Comparison of ENCODE assay signal across 8 cellular contexts in the genomic region with DNA sequence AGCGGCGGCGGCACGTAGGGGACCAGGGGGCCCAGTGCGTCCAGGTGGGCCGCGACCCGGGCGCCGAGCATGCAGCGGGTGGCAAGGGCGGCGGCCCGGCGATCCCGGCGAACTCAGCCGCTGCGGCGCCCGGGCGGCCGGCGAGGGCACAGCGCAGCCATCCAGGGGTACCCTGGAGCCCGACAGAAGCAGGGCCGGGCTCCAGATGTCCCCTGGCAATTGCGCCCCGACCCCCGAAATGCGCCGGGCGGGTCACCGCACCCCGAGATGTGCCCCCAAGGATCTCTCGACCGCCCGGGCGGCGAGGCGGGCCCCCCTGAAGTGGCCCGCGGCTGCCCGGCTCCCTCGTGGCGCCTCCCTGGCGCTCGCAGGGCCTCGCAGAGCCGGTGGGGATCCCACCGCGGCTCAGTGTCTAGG. TPM values are rescaled to one million over a fixed set of nuclear protein-coding genes. Genes with fewer than 3 reads are reported as not detected.
DNase-seq lines count a peak whose midpoint lies in the region; ATAC-seq and TF ChIP-seq lines count a peak whose summit lies in the region.
"Not testable (repeated sequence)": the region's sequence is repeated elsewhere in the genome, so short reads cannot be mapped to it uniquely, and the experiment has no call there.

No MANE protein-coding gene starts in this region.

- H3K23ac ChIP-seq in H9 (ENCODE audit: insufficient read length, low read depth, low read length) = not testable (repeated sequence)

- H3K9me3 ChIP-seq in H9 (ENCODE audit: control insufficient read depth, low read depth, low read length); KOPT-K1 (ENCODE audit: insufficient read depth, low read length, poor library complexity, severe bottlenecking); right cardiac atrium (ENCODE audit: control insufficient read depth, low read length); neural cell (ENCODE audit: low read length); testis: not testable (repeated sequence)

- not testable (repeated sequence) for H4K91ac ChIP-seq in H9 (ENCODE audit: insufficient read length, low read depth, low read length)

- H3K4me2 ChIP-seq in H9 (ENCODE audit: insufficient read depth, insufficient read length, low read length) = peak overlapping the region; percentile 65
- not testable (repeated sequence) for H3K4me2 ChIP-seq in neural cell (ENCODE audit: low read length)

- intact Hi-C loops in activated CD4-positive, alpha-beta T cell treated with anti-CD3 and anti-CD28 coated beads for 36 hours (cut with DNase I, micrococcal nuclease) = loop anchor here (1.0 to 10.0 kb wide), 11 partner anchors 71 to 1977 kb away; a partner anchor contains a TSS
- intact Hi-C loops in right cardiac atrium (cut with DNase I); testis (cut with DNase I; ENCODE audit: low total_unique reads): not testable (repeated sequence)

- peaks cover 11% of the 10 kb centered on the region for H3K23me2 ChIP-seq in H9 (ENCODE audit: insufficient read length, low read depth, low read length, poor library complexity, severe bottlenecking)

- H3K9me2 ChIP-seq in neural cell (ENCODE audit: insufficient read depth, low read length) = not testable (repeated sequence)

- H3K4me1 ChIP-seq in H9 (ENCODE audit: insufficient read depth, low read length) = not testable (repeated sequence)
- H3K4me1 ChIP-seq in right cardiac atrium (ENCODE audit: control insufficient read depth, insufficient read depth, low read length) (peaks cover 24% of the 10 kb centered on the region), testis (peaks cover 66% of the 10 kb centered on the region)

- not testable (repeated sequence) for H2BK5ac ChIP-seq in H9 (ENCODE audit: insufficient read length, low read length)

- H2BK120ac ChIP-seq in H9 (ENCODE audit: low read depth, low read length, poor library complexity, severe bottlenecking) = not testable (repeated sequence)

- H3K27ac Mint-ChIP-seq in H9; activated CD4-positive, alpha-beta T cell treated with anti-CD3 and anti-CD28 coated beads for 36 hours; chondrocyte (ENCODE audit: unreplicated experiment): not testable (repeated sequence)

- H2BK12ac ChIP-seq in H9 (ENCODE audit: insufficient read length, low read depth, low read length) = not testable (repeated sequence)

- not testable (repeated sequence) for TF ChIP-seq EP300 in neural cell (conservative IDR thresholded peaks at IDR 0.05; ENCODE audit: poor library complexity, severe bottlenecking)

- H3K4ac ChIP-seq in H9 (ENCODE audit: low read depth, low read length) = not testable (repeated sequence)

- H3K36me3 ChIP-seq in KOPT-K1 (ENCODE audit: insufficient read depth, low read length) = peaks cover 30% of the 10 kb centered on the region
- not testable (repeated sequence) for H3K36me3 ChIP-seq in neural cell (ENCODE audit: insufficient read depth, low read length); testis (ENCODE audit: low read depth, missing control alignments)

- not testable (repeated sequence) for TF ChIP-seq CTCF in H9 (conservative IDR thresholded peaks at IDR 0.05); chondrocyte (IDR thresholded peaks at IDR 0.05); neural cell (IDR thresholded peaks at IDR 0.05; ENCODE audit: poor library complexity, severe bottlenecking); testis (IDR thresholded peaks at IDR 0.05)

- H4K5ac ChIP-seq in H9 (ENCODE audit: insufficient read length, low read depth, low read length) = not testable (repeated sequence)

- H3K9me3 Mint-ChIP-seq in H9; activated CD4-positive, alpha-beta T cell treated with anti-CD3 and anti-CD28 coated beads for 36 hours (ENCODE audit: low read depth); chondrocyte (ENCODE audit: low read depth): not testable (repeated sequence)

- DNase-seq in COLO668 (lab: John Stamatoyannopoulos, UW; ENCODE audit: unreplicated experiment) = peak; percentile 30
- not testable (repeated sequence) for DNase-seq in H9; chondrocyte (ENCODE audit: low spot score); right cardiac atrium; testis
- DNase-seq in activated CD4-positive, alpha-beta T cell treated with anti-CD3 and anti-CD28 coated beads for 36 hours = peak; percentile 29

- not testable (repeated sequence) for H3K14ac ChIP-seq in H9 (ENCODE audit: insufficient read depth, low read length)

- H3K79me1 ChIP-seq in H9 (ENCODE audit: insufficient read depth, low read depth, low read length, poor library complexity, severe bottlenecking) = not testable (repeated sequence)

- H3K27me3 Mint-ChIP-seq in H9 (ENCODE audit: low read depth); activated CD4-positive, alpha-beta T cell treated with anti-CD3 and anti-CD28 coated beads for 36 hours; chondrocyte (ENCODE audit: low read depth): not testable (repeated sequence)

- H3K4me1 Mint-ChIP-seq in H9 = peaks cover 47 to 54% of the 10 kb centered on the region in 2 experiments
- peaks cover 72% of the 10 kb centered on the region for H3K4me1 Mint-ChIP-seq in activated CD4-positive, alpha-beta T cell treated with anti-CD3 and anti-CD28 coated beads for 36 hours
- H3K4me1 Mint-ChIP-seq in chondrocyte (ENCODE audit: low read depth) = peaks cover 76% of the 10 kb centered on the region

- H3K4me3 Mint-ChIP-seq in H9 (peak overlapping the region; percentile 87 to 95), chondrocyte (ENCODE audit: unreplicated experiment) (peak overlapping the region; percentile 94)
- H3K4me3 Mint-ChIP-seq in activated CD4-positive, alpha-beta T cell treated with anti-CD3 and anti-CD28 coated beads for 36 hours = peak overlapping the region; percentile 95

- H2AK5ac ChIP-seq in H9 (ENCODE audit: insufficient read length, low read length) = not testable (repeated sequence)

- H2BK20ac ChIP-seq in H9 (ENCODE audit: low read depth, low read length, poor library complexity, severe bottlenecking) = not testable (repeated sequence)

- H3K18ac ChIP-seq in H9 (ENCODE audit: insufficient read length, low read depth, low read length) = not testable (repeated sequence)

- not testable (repeated sequence) for H3K27me3 ChIP-seq in H9 (ENCODE audit: insufficient read depth, low read length); right cardiac atrium (ENCODE audit: control insufficient read depth, insufficient read depth); neural cell (ENCODE audit: insufficient read depth, low read depth, low read length); testis

- H3K4me3 ChIP-seq in right cardiac atrium (ENCODE audit: low read length) (peak overlapping the region; percentile 65), neural cell (ENCODE audit: low read length) (peak overlapping the region; percentile 77), testis (peak overlapping the region; percentile 85 to 86)

- CTCF ChIA-PET in activated CD4-positive, alpha-beta T cell treated with anti-CD3 and anti-CD28 coated beads for 36 hours (lab: Charles Lee) = interaction anchor here (0.7 to 1.4 kb wide), 5 partner anchors 9 to 427 kb away, joined by 3 to 4 read pairs (median 3); no protein-coding TSS in a partner anchor

- not testable (repeated sequence) for ATAC-seq in activated CD4-positive, alpha-beta T cell treated with anti-CD3 and anti-CD28 coated beads for 36 hours; right cardiac atrium

- H3K79me2 ChIP-seq in H9 (ENCODE audit: insufficient read depth, low read length) = not testable (repeated sequence)
- H3K79me2 ChIP-seq in neural cell (replicated peaks; ENCODE audit: insufficient read depth, low read length) = peaks cover 26% of the 10 kb centered on the region

- H2BK15ac ChIP-seq in H9 (ENCODE audit: low read depth, low read length) = not testable (repeated sequence)

- TF ChIP-seq RAD21 in neural cell (conservative IDR thresholded peaks at IDR 0.05) = not testable (repeated sequence)

- H3K36me3 Mint-ChIP-seq in H9 (ENCODE audit: insufficient read depth in 1 of 3, low read depth in 3 of 3) = peaks cover 8 to 23% (median 8%) of the 10 kb centered on the region in 3 experiments; a peak in 6 of 7 replicates
- peaks cover 24% of the 10 kb centered on the region for H3K36me3 Mint-ChIP-seq in activated CD4-positive, alpha-beta T cell treated with anti-CD3 and anti-CD28 coated beads for 36 hours (ENCODE audit: low read depth)
- H3K36me3 Mint-ChIP-seq in chondrocyte (ENCODE audit: low read depth) = not testable (repeated sequence)

- TF ChIP-seq POLR2A in testis (IDR thresholded peaks at IDR 0.05) = not testable (repeated sequence)

- POLR2A ChIA-PET in activated CD4-positive, alpha-beta T cell treated with anti-CD3 and anti-CD28 coated beads for 36 hours (lab: Charles Lee) = interaction anchor here (0.6 to 0.9 kb wide), 2 partner anchors 23 to 198 kb away, joined by 3 to 4 read pairs; a partner anchor contains a TSS

- no CpG with 5 or more reads among the region's 52 CpGs for WGBS in H9 (ENCODE audit: extremely low coverage, insufficient read length, low lambda C conversion rate)
- under 1% methylated on average over 52 of the region's 52 CpGs for WGBS in right cardiac atrium
- WGBS in testis, 2 donors = 0% methylated on average over 2 to 3 of the region's 52 CpGs

- not testable (repeated sequence) for H3K56ac ChIP-seq in H9 (ENCODE audit: insufficient read length, low read depth, low read length)

- H4K20me1 ChIP-seq in H9 (ENCODE audit: control insufficient read depth, insufficient read depth, insufficient read length); neural cell (ENCODE audit: insufficient read depth): not testable (repeated sequence)

- H2AFZ ChIP-seq in H9 (ENCODE audit: low read length); neural cell (ENCODE audit: low read depth, low read length): not testable (repeated sequence)

- H3F3A ChIP-seq in neural cell (ENCODE audit: insufficient read depth, low read length, poor library complexity, severe bottlenecking) = not testable (repeated sequence)

- H3K9ac ChIP-seq in H9 (ENCODE audit: extremely low read depth, insufficient read length, low read length) = not testable (repeated sequence)
- H3K9ac ChIP-seq in neural cell (ENCODE audit: low read length) = peak overlapping the region; percentile 63

- H3K27ac ChIP-seq in H9 (ENCODE audit: insufficient read length, low read depth, low read length); neural cell (ENCODE audit: low read length): not testable (repeated sequence)
- H3K27ac ChIP-seq in KOPT-K1 (ENCODE audit: low read depth, low read length, poor library complexity, severe bottlenecking) (peak overlapping the region; percentile 61), right cardiac atrium (ENCODE audit: low read length) (peak overlapping the region; percentile 65), testis (peak overlapping the region; percentile 86 to 90)

- H4K8ac ChIP-seq in H9 (replicated peaks; ENCODE audit: insufficient read length, low read depth, low read length) = not testable (repeated sequence)

- not testable (repeated sequence) for H3T11ph ChIP-seq in H9 (ENCODE audit: low read length)

RNA-seq across cellular contexts. Expression of a gene that starts 0.3 kb away (rescaled TPM):
- total RNA-seq in H9 (2021) (27.5 and 28.3 TPM in 2 replicates), chondrocyte (37.2 to 41.1 TPM (median 40.6 TPM) in 3 replicates), right cardiac atrium (100 to 1,000 TPM in 2 of 4 donors, 10 to 100 TPM in 2; 82.2 to 126 (median 101) TPM), testis (10 to 100 TPM; 39.0 to 57.4 TPM)
- 10 to 100 TPM; 33.8 to 34.9 TPM for total RNA-seq in activated CD4-positive, alpha-beta T cell treated with anti-CD3 and anti-CD28 coated beads for 36 hours
- polyA plus RNA-seq in right cardiac atrium (127 TPM), neural cell (52.0 and 62.0 TPM in 2 replicates), testis (ENCODE audit: insufficient read depth, low read depth, low replicate concordance) (30.0 TPM)
- 30.4 and 35.8 TPM in 2 replicates for polyA minus RNA-seq in neural cell

RNA-seq across cellular contexts. Expression of a gene that starts 2.4 kb away (rescaled TPM):
- 14.6 and 15.2 TPM in 2 replicates for total RNA-seq in H9 (2021)
- 10 to 100 TPM; 23.5 to 25.4 TPM for total RNA-seq in activated CD4-positive, alpha-beta T cell treated with anti-CD3 and anti-CD28 coated beads for 36 hours
- 17.9 to 23.1 TPM (median 19.4 TPM) in 3 replicates for total RNA-seq in chondrocyte
- total RNA-seq in right cardiac atrium = 10 to 100 TPM; 24.0 to 31.5 (median 30.4) TPM
- polyA plus RNA-seq in right cardiac atrium = 14.9 TPM
- polyA plus RNA-seq in neural cell = 11.1 and 17.8 TPM in 2 replicates
- polyA minus RNA-seq in neural cell = 39.7 and 47.7 TPM in 2 replicates
- 100 to 1,000 TPM in 1 of 2 donors, 10 to 100 TPM in 1; 93.9 to 122 TPM for total RNA-seq in testis
- polyA plus RNA-seq in testis (ENCODE audit: insufficient read depth, low read depth, low replicate concordance) = 126 TPM
